20 cellular contexts compared by ENCODE assay signal in the genomic region with DNA sequence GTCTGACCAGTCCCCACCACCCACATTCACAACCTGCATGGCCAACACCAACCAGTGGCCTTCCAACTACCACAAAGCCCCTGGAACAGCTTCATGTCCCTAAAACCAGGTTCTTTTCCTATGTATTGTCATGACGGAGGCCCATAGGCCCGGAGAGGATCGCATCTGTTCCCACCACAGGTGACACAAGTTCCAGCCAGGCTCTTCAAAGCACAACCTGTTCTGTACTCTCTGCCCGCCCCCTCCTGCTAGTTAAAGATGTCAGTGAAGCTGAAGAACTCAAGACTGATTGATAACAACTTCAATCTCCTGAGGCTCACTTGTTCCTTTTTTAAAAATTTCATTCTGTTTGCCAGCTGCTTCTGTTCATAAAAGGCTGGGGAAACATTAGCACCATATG.
"Had no signal": no experiment of that assay in that cellular context is flagged by ENCODE, and none has a peak within 500 bp of the region (broad histone marks: within the 10 kb centered on the region; RNA-seq: fewer than 3 reads in every experiment).

No MANE protein-coding gene starts in this region.

- H3K27ac ChIP-seq: heart left ventricle, parathyroid adenoma, right atrium auricular region, sigmoid colon, skin epidermis, stomach had no signal

- H3K4me3 ChIP-seq: dorsolateral prefrontal cortex, heart left ventricle, lung, right atrium auricular region, sigmoid colon, skin epidermis, stomach had no signal

- H3K27me3 ChIP-seq: dorsolateral prefrontal cortex, heart left ventricle, right atrium auricular region, sigmoid colon, stomach had no signal

- ATAC-seq: heart left ventricle, left colon, left ventricle myocardium superior had no signal

- H3K9me3 ChIP-seq: sigmoid colon had no signal

- H3K4me1 ChIP-seq: heart left ventricle, parathyroid adenoma, right atrium auricular region, sigmoid colon, stomach had no signal

- H3K36me3 ChIP-seq: heart left ventricle, right atrium auricular region, sigmoid colon, stomach had no signal

- DNase-seq: cortex of kidney; effector CD8-positive, alpha-beta T cell; foreskin melanocyte; heart left ventricle; hippocampal formation; left colon; left ventricle myocardium superior; mesenchymal stem cell; midbrain; sigmoid colon; stimulated activated CD4-positive, alpha-beta T cell treated with anti-CD3 and anti-CD28 coated beads, Interleukin-2, amount 100 ng/mL, for 24 hours; stimulated activated CD4-positive, alpha-beta T cell treated with anti-CD3 and anti-CD28 coated beads, Interleukin-4, amount 100 ng/mL, for 4 hours; stimulated activated naive CD4-positive, alpha-beta T cell; stomach; trophoblast cell had no signal
